ENCODE assay signal across 29 cellular contexts in the genomic region with DNA sequence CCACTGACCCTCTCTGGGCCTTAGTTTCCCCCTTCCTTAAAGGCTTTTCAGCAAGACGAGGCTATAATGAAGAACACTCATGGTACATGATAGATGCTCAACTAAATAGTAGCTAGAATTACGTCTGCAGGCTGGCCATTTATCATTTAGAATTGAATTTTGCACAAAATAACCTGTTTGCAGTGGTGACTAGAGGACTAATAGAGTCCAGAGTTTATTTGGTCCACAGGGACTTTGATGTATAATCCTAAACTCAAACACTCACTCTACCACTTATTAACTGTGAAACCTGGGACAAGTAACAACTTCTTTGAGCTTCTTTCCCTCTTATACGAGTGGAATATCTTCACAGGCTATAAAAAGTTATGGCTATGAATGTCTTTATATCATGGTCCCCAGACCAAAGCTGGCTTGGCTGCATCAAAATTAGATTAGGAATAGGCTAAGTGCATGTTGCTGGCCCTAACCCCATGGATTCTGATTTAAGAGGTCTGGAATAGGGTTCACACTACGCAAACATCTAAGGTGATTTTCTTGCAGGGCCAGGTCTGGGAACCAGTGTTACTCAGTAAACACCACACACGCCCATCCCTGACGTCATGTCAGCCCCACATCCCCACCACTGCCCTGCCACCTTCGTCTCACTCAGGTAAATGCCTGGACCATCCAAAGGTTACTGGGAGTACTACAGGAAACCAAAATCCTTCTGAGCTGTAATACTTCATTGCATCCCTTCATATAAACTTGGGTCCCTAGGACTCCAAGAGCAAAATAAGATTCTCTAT.
"Had no signal": no experiment of that assay in that cellular context is flagged by ENCODE, and none has a peak within 500 bp of the region (broad histone marks: within the 10 kb centered on the region; RNA-seq: fewer than 3 reads in every experiment).

No MANE protein-coding gene starts in this region.

- H3K4me3 Mint-ChIP-seq: dendritic cell treated with granulocyte-macrophage colony-stimulating factor and Interleukin-4, amounts not matched to agents 40 ng/mL and 50 ng/mL, for 4 days; effector memory CD8-positive, alpha-beta T cell; endodermal cell had no signal

- H3K9me3 ChIP-seq: colonic mucosa, gastrocnemius medialis had no signal

- FAIRE-seq: colon, endometrium, endothelial cell of umbilical vein, frontal cortex had no signal

- ATAC-seq: effector memory CD8-positive, alpha-beta T cell; esophagus mucosa; foreskin keratinocyte; gastrocnemius medialis; gastroesophageal sphincter; heart left ventricle; heart right ventricle had no signal

- H3K4me3 ChIP-seq: colonic mucosa, coronary artery, dorsolateral prefrontal cortex, esophagus muscularis mucosa, esophagus squamous epithelium, gastrocnemius medialis, gastroesophageal sphincter, heart left ventricle, heart right ventricle had no signal

- H3K4me1 Mint-ChIP-seq: endodermal cell had no signal

- DNase-seq: colonic mucosa; cortex of kidney; dermis blood vessel endothelial cell; dorsolateral prefrontal cortex; effector CD4-positive, alpha-beta T cell; effector CD8-positive, alpha-beta T cell; effector memory CD4-positive, alpha-beta T cell; effector memory CD8-positive, alpha-beta T cell; endodermal cell; erythroblast; esophagus squamous epithelium; foreskin fibroblast; foreskin keratinocyte; foreskin melanocyte; gastrocnemius medialis; glutamatergic neuron; head of caudate nucleus; heart left ventricle; heart right ventricle had no signal

- H3K36me3 ChIP-seq: colonic mucosa, esophagus squamous epithelium had no signal

- H3K27ac ChIP-seq: colonic mucosa, coronary artery, dorsolateral prefrontal cortex, epithelial cell of prostate, esophagus muscularis mucosa, esophagus squamous epithelium, foreskin keratinocyte, gastrocnemius medialis, gastroesophageal sphincter, heart left ventricle, heart right ventricle had no signal

- H3K27me3 Mint-ChIP-seq: dendritic cell treated with granulocyte-macrophage colony-stimulating factor and Interleukin-4, amounts not matched to agents 40 ng/mL and 50 ng/mL, for 4 days had no signal

- H3K27me3 ChIP-seq: colonic mucosa, dorsolateral prefrontal cortex, esophagus muscularis mucosa, esophagus squamous epithelium, foreskin keratinocyte, gastrocnemius medialis, gastroesophageal sphincter, heart left ventricle, heart right ventricle had no signal

- H3K4me1 ChIP-seq: colonic mucosa, esophagus muscularis mucosa, esophagus squamous epithelium, foreskin keratinocyte, gastrocnemius medialis, gastroesophageal sphincter had no signal

- H3K9me3 Mint-ChIP-seq: effector memory CD8-positive, alpha-beta T cell; endodermal cell had no signal

- H3K27ac Mint-ChIP-seq: dendritic cell treated with granulocyte-macrophage colony-stimulating factor and Interleukin-4, amounts not matched to agents 40 ng/mL and 50 ng/mL, for 4 days; effector memory CD8-positive, alpha-beta T cell; endodermal cell had no signal
